23 cellular contexts compared by ENCODE assay signal in genomic region chr1:89723144-89723543, GRCh38.
DNase-seq lines count a peak whose midpoint lies in the region; ATAC-seq, FAIRE-seq and TF ChIP-seq lines count a peak whose summit lies in the region.
"Had no signal": no experiment of that assay in that cellular context is flagged by ENCODE, and none has a peak within 500 bp of the region (broad histone marks: within the 10 kb centered on the region; RNA-seq: fewer than 3 reads in every experiment).

No MANE protein-coding gene starts in this region.

- POLR2A ChIA-PET in T-cell (lab: Charles Lee), result no interaction called here

- no peak overlapping the region for H3K4me3 ChIP-seq in heart left ventricle
- H3K4me3 ChIP-seq: esophagus squamous epithelium, thyroid gland had no signal

- DNase-seq in heart left ventricle, result no peak
- no peak for DNase-seq in left cardiac atrium
- no peak for DNase-seq in T-cell
- no peak for DNase-seq in activated naive CD8-positive, alpha-beta T cell treated with anti-CD3 and anti-CD28 coated beads, Interleukin-2, amount 50 U/mL, for 24 hours
- DNase-seq in stimulated activated naive CD8-positive, alpha-beta T cell treated with anti-CD3 and anti-CD28 coated beads, Interleukin-15, amount 100 ng/mL, for 72 hours, result no peak
- no peak for DNase-seq in HTR-8/SVneo (ENCODE audit: insufficient read length, low spot score)
- DNase-seq: brain microvascular endothelial cell; CD8-positive, alpha-beta T cell; DMS 273 treated with DMSO at 0.1 percent for 48 hours; esophagus squamous epithelium; midbrain; naive thymus-derived CD8-positive, alpha-beta T cell; NCI-H1092 treated with DMSO at 0.1 percent for 48 hours; NCI-H187 treated with DMSO at 0.1 percent for 48 hours; RPMI8226; small intestine; stimulated activated CD4-positive, alpha-beta T cell treated with anti-CD3 and anti-CD28 coated beads, Interleukin-2, amount 100 ng/mL, for 24 hours; thyroid gland; WERI-Rb-1 had no signal

- no peaks in the 10 kb centered on the region for H3K27me3 Mint-ChIP-seq in T-cell
- no peaks in the 10 kb centered on the region for H3K27me3 Mint-ChIP-seq in activated naive CD8-positive, alpha-beta T cell treated with anti-CD3 and anti-CD28 coated beads, Interleukin-2, amount 50 U/mL, for 24 hours
- H3K27me3 Mint-ChIP-seq in stimulated activated naive CD8-positive, alpha-beta T cell treated with anti-CD3 and anti-CD28 coated beads, Interleukin-15, amount 100 ng/mL, for 72 hours, result no peaks in the 10 kb centered on the region
- H3K27me3 Mint-ChIP-seq: naive thymus-derived CD8-positive, alpha-beta T cell had no signal

- H3K4me3 Mint-ChIP-seq in T-cell, result no peak overlapping the region
- peak overlapping the region; percentile 25 for H3K4me3 Mint-ChIP-seq in activated naive CD8-positive, alpha-beta T cell treated with anti-CD3 and anti-CD28 coated beads, Interleukin-2, amount 50 U/mL, for 24 hours
- peak overlapping the region; percentile 25 for H3K4me3 Mint-ChIP-seq in stimulated activated naive CD8-positive, alpha-beta T cell treated with anti-CD3 and anti-CD28 coated beads, Interleukin-15, amount 100 ng/mL, for 72 hours
- H3K4me3 Mint-ChIP-seq: CD8-positive, alpha-beta T cell; naive thymus-derived CD8-positive, alpha-beta T cell had no signal

- H3K4me1 ChIP-seq in heart left ventricle, result peaks cover 3 to 91% (median 51%) of the 10 kb centered on the region in 12 donors

- no peak for TF ChIP-seq POLR2A in heart left ventricle (IDR thresholded peaks at IDR 0.05)

- no peaks in the 10 kb centered on the region for H3K27me3 ChIP-seq in heart left ventricle
- H3K27me3 ChIP-seq: brain microvascular endothelial cell, esophagus squamous epithelium, thyroid gland had no signal

- WGBS in heart left ventricle, 4 donors, result 97 to 100% (median 98%) methylated on average over 2 of the region's 2 CpGs

- H3K36me3 ChIP-seq in heart left ventricle, result no peaks in the 10 kb centered on the region
- H3K36me3 ChIP-seq: brain microvascular endothelial cell, esophagus squamous epithelium, thyroid gland, WERI-Rb-1 had no signal

- peaks cover 80 to 89% (median 84%) of the 10 kb centered on the region in 3 donors for H3K4me1 Mint-ChIP-seq in T-cell
- peaks cover 98% of the 10 kb centered on the region for H3K4me1 Mint-ChIP-seq in activated naive CD8-positive, alpha-beta T cell treated with anti-CD3 and anti-CD28 coated beads, Interleukin-2, amount 50 U/mL, for 24 hours
- peaks cover 90% of the 10 kb centered on the region for H3K4me1 Mint-ChIP-seq in stimulated activated naive CD8-positive, alpha-beta T cell treated with anti-CD3 and anti-CD28 coated beads, Interleukin-15, amount 100 ng/mL, for 72 hours

- ATAC-seq in heart left ventricle (no peak), left cardiac atrium (no peak), T-cell (replicated peaks in 1 of 4) (no peak), HG03159 (IDR thresholded peaks at IDR 0.05; ENCODE audit: unreplicated experiment) (no peak)
- ATAC-seq in activated naive CD8-positive, alpha-beta T cell treated with anti-CD3 and anti-CD28 coated beads, Interleukin-2, amount 50 U/mL, for 24 hours, result no peak
- ATAC-seq in stimulated activated naive CD8-positive, alpha-beta T cell treated with anti-CD3 and anti-CD28 coated beads, Interleukin-15, amount 100 ng/mL, for 72 hours, result no peak
- ATAC-seq: CD8-positive, alpha-beta T cell; naive thymus-derived CD8-positive, alpha-beta T cell had no signal

- peaks cover 0 to 4% (median 0%) of the 10 kb centered on the region in 12 donors for H3K9me3 ChIP-seq in heart left ventricle
- H3K9me3 ChIP-seq: esophagus squamous epithelium, thyroid gland had no signal

- no peak for FAIRE-seq in HTR-8/SVneo (lab: Jason Lieb, UNC)
- FAIRE-seq: colon, frontal cortex, GM19239, small intestine had no signal

- CTCF ChIA-PET in T-cell (lab: Charles Lee), result no interaction called here

- intact Hi-C loops in heart left ventricle (cut with DNase I), result loop anchor here in 5 of 10 donors (5.0 kb wide), 3 partner anchors 34 to 91 kb away; partner anchors contain the start of gene LRRC8C (in 2 of the 5)
- intact Hi-C loops in left cardiac atrium (cut with DNase I), result loop anchor here in 1 of 2 donors (5.0 kb wide), 1 partner anchor 34 kb away; no protein-coding TSS in a partner anchor

- peaks cover 0 to 10% (median 0%) of the 10 kb centered on the region in 3 donors for H3K9me3 Mint-ChIP-seq in T-cell
- peaks cover 10% of the 10 kb centered on the region for H3K9me3 Mint-ChIP-seq in activated naive CD8-positive, alpha-beta T cell treated with anti-CD3 and anti-CD28 coated beads, Interleukin-2, amount 50 U/mL, for 24 hours
- peaks cover 7 to 17% of the 10 kb centered on the region in 2 donors for H3K9me3 Mint-ChIP-seq in stimulated activated naive CD8-positive, alpha-beta T cell treated with anti-CD3 and anti-CD28 coated beads, Interleukin-15, amount 100 ng/mL, for 72 hours
- H3K9me3 Mint-ChIP-seq: CD8-positive, alpha-beta T cell; naive thymus-derived CD8-positive, alpha-beta T cell had no signal

- no peak for TF ChIP-seq CTCF in heart left ventricle (IDR thresholded peaks at IDR 0.05)

- H3K27ac ChIP-seq in heart left ventricle, result peak overlapping the region in 7 of 12 donors; percentile 44 to 86 (median 60)
- H3K27ac ChIP-seq: brain microvascular endothelial cell, thyroid gland, WERI-Rb-1 had no signal

- H3K36me3 Mint-ChIP-seq in T-cell, result peaks cover 15% of the 10 kb centered on the region
- peaks cover 37% of the 10 kb centered on the region for H3K36me3 Mint-ChIP-seq in activated naive CD8-positive, alpha-beta T cell treated with anti-CD3 and anti-CD28 coated beads, Interleukin-2, amount 50 U/mL, for 24 hours (ENCODE audit: low read depth)

- peak overlapping the region; percentile 5 to 41 for H3K27ac Mint-ChIP-seq in T-cell
- peak overlapping the region; percentile 99 for H3K27ac Mint-ChIP-seq in activated naive CD8-positive, alpha-beta T cell treated with anti-CD3 and anti-CD28 coated beads, Interleukin-2, amount 50 U/mL, for 24 hours
- peak overlapping the region; percentile 29 to 95 for H3K27ac Mint-ChIP-seq in stimulated activated naive CD8-positive, alpha-beta T cell treated with anti-CD3 and anti-CD28 coated beads, Interleukin-15, amount 100 ng/mL, for 72 hours
- H3K27ac Mint-ChIP-seq: CD8-positive, alpha-beta T cell had no signal

Comparison
In these comparisons a context has a peak if more than half of its experiments do, and no peak if none do; other contexts are left out.
1. H3K27ac Mint-ChIP-seq: peak in every context shown above with its lines; median percentile 99 in activated naive CD8-positive, alpha-beta T cell treated with anti-CD3 and anti-CD28 coated beads, Interleukin-2, amount 50 U/mL, for 24 hours; 62 in stimulated activated naive CD8-positive, alpha-beta T cell treated with anti-CD3 and anti-CD28 coated beads, Interleukin-15, amount 100 ng/mL, for 72 hours; 23 in T-cell.
2. H3K4me3 Mint-ChIP-seq: peak in activated naive CD8-positive, alpha-beta T cell treated with anti-CD3 and anti-CD28 coated beads, Interleukin-2, amount 50 U/mL, for 24 hours (single experiment) and stimulated activated naive CD8-positive, alpha-beta T cell treated with anti-CD3 and anti-CD28 coated beads, Interleukin-15, amount 100 ng/mL, for 72 hours (2 of 2); none in T-cell (0 of 3).